ENCODE assay signal across 28 cellular contexts in the genomic region with DNA sequence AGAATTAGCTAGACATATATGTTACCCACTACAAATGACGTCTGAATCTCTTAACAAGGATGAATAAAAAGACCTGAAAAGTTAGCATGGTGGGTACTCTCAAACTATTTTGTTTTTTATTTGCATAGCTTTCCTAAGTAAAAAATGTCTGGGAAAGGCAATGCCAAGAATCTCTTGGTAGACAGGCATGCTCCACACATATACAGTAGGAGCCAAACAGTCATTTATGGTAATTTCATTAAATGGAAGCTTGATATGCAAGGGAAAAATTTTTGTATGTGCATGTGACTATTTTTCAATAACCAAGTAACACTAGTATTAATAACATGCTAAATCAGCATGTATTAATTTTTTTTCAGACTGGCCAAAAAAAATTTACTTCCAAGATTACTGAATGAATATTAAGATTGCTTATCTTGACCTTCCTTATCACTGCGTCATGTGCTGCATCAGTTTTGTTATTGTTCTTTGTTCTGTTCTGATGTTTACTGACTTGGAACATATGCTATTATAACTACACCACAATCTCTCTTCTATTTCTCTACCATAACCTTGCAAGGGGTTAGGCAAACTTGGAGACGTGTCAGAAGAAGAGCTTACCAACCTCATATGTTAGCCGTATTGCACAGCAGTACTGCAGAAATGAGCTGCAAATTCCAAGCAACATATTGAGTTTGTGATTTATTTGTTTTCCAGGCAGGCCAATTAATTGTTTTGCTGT.
"Had no signal": no experiment of that assay in that cellular context is flagged by ENCODE, and none has a peak within 500 bp of the region (broad histone marks: within the 10 kb centered on the region; RNA-seq: fewer than 3 reads in every experiment).

No MANE protein-coding gene starts in this region.

- H3K4me2 ChIP-seq: KMS-11 had no signal

- H3K27ac ChIP-seq: KMS-11, SJSA1 had no signal

- H3K4me3 Mint-ChIP-seq: activated CD8-positive, alpha-beta memory T cell treated with anti-CD3 and anti-CD28 coated beads, Interleukin-2, amount 10 ng/mL, durations not matched to agents 7 days and 5 days; activated naive CD8-positive, alpha-beta T cell treated with anti-CD3 and anti-CD28 coated beads, Interleukin-2, amount 50 U/mL, for 24 hours; activated T-cell treated with anti-CD3 and anti-CD28 coated beads, Interleukin-2, amount 50 U/mL, for 24 hours; activated T-helper 1 cell treated with anti-CD3 and anti-CD28 coated beads, Interleukin-12 subunit alpha, Interleukin-12 subunit beta, Interleukin-2, Interleukin-4 antibody, amounts not matched to agents 30 ng/mL and 10 ng/mL and 1 ng/mL, durations not matched to agents 14 hours and 24 hours and 36 hours; brain; T-helper 1 cell treated with Interleukin-12 subunit alpha and Interleukin-12 subunit beta and Interleukin-4 antibody, amounts not matched to agents 30 μg/mL and 1 μg/mL, for 36 hours; WTC11 had no signal

- H3K9ac ChIP-seq: KMS-11 had no signal

- H3K27ac Mint-ChIP-seq: activated CD8-positive, alpha-beta memory T cell treated with anti-CD3 and anti-CD28 coated beads, Interleukin-2, amount 10 ng/mL, durations not matched to agents 7 days and 5 days; activated naive CD4-positive, alpha-beta T cell treated with anti-CD3 and anti-CD28 coated beads, Interleukin-2, amount 50 U/mL, for 72 hours; activated naive CD8-positive, alpha-beta T cell treated with anti-CD3 and anti-CD28 coated beads, Interleukin-2, amount 50 U/mL, for 24 hours; activated T-cell treated with anti-CD3 and anti-CD28 coated beads, Interleukin-2, amount 50 U/mL, for 24 hours; activated T-helper 1 cell treated with anti-CD3 and anti-CD28 coated beads, Interleukin-12 subunit alpha, Interleukin-12 subunit beta, Interleukin-2, Interleukin-4 antibody, amounts not matched to agents 30 ng/mL and 10 ng/mL and 1 ng/mL, durations not matched to agents 14 hours and 24 hours and 36 hours; brain; T-helper 1 cell treated with Interleukin-12 subunit alpha and Interleukin-12 subunit beta and Interleukin-4 antibody, amounts not matched to agents 30 μg/mL and 1 μg/mL, for 36 hours; WTC11 had no signal

- H3K36me3 Mint-ChIP-seq: activated CD8-positive, alpha-beta memory T cell treated with anti-CD3 and anti-CD28 coated beads, Interleukin-2, amount 10 ng/mL, durations not matched to agents 7 days and 5 days; activated naive CD4-positive, alpha-beta T cell treated with anti-CD3 and anti-CD28 coated beads, Interleukin-2, amount 50 U/mL, for 72 hours; brain; WTC11 had no signal

- H3K27me3 Mint-ChIP-seq: activated CD8-positive, alpha-beta memory T cell treated with anti-CD3 and anti-CD28 coated beads, Interleukin-2, amount 10 ng/mL, durations not matched to agents 7 days and 5 days; activated naive CD8-positive, alpha-beta T cell treated with anti-CD3 and anti-CD28 coated beads, Interleukin-2, amount 50 U/mL, for 24 hours; activated T-cell treated with anti-CD3 and anti-CD28 coated beads, Interleukin-2, amount 50 U/mL, for 24 hours had no signal

- H3K9me3 Mint-ChIP-seq: activated naive CD4-positive, alpha-beta T cell treated with anti-CD3 and anti-CD28 coated beads, Interleukin-2, amount 50 U/mL, for 72 hours; activated naive CD8-positive, alpha-beta T cell treated with anti-CD3 and anti-CD28 coated beads, Interleukin-2, amount 50 U/mL, for 24 hours; activated T-cell treated with anti-CD3 and anti-CD28 coated beads, Interleukin-2, amount 50 U/mL, for 24 hours; activated T-helper 1 cell treated with anti-CD3 and anti-CD28 coated beads, Interleukin-12 subunit alpha, Interleukin-12 subunit beta, Interleukin-2, Interleukin-4 antibody, amounts not matched to agents 30 ng/mL and 10 ng/mL and 1 ng/mL, durations not matched to agents 14 hours and 24 hours and 36 hours; T-helper 1 cell treated with Interleukin-12 subunit alpha and Interleukin-12 subunit beta and Interleukin-4 antibody, amounts not matched to agents 30 μg/mL and 1 μg/mL, for 36 hours; WTC11 had no signal

- H3K9me3 ChIP-seq: SJSA1 had no signal

- H3K27me3 ChIP-seq: SJSA1 had no signal

- H3K4me3 ChIP-seq: SJSA1 had no signal

- H3K4me1 ChIP-seq: SJSA1 had no signal

- DNase-seq: activated CD4-positive, alpha-beta T cell treated with anti-CD3 and anti-CD28 coated beads for 48 hours; activated CD4-positive, alpha-beta T cell treated with anti-CD3 and anti-CD28 coated beads, Interleukin-2, amount 50 U/mL, for 4 hours; activated CD4-positive, CD25-positive, alpha-beta regulatory T cell treated with anti-CD3 and anti-CD28 coated beads, Interleukin-2, amount 50 U/mL, for 72 hours; activated CD8-positive, alpha-beta memory T cell treated with anti-CD3 and anti-CD28 coated beads, Interleukin-2, amount 10 ng/mL, durations not matched to agents 7 days and 5 days; activated effector memory CD4-positive, alpha-beta T cell treated with Interleukin-2 at 50 U/mL for 16 hours; activated naive CD4-positive, alpha-beta T cell treated with Interleukin-2 at 50 U/mL for 16 hours; activated naive CD8-positive, alpha-beta T cell treated with anti-CD3 and anti-CD28 coated beads, Interleukin-2, amount 50 U/mL, for 24 hours; activated T-cell treated with anti-CD3 and anti-CD28 coated beads, Interleukin-2, amount 50 U/mL, for 24 hours; amygdala; NCI-H1092 treated with DMSO at 0.1 percent for 48 hours; NCI-H1417 treated with DMSO at 0.1 percent for 48 hours; NCI-H1694; NCI-H2029; NCI-H2107; NCI-H2171 treated with DMSO at 0.1 percent for 48 hours; NCI-H345; NCI-H510A; NCI-H526 treated with DMSO at 0.1 percent for 48 hours; NCI-H82; OCI-M1; RPMI8226 had no signal

- H3K4me1 Mint-ChIP-seq: activated CD8-positive, alpha-beta memory T cell treated with anti-CD3 and anti-CD28 coated beads, Interleukin-2, amount 10 ng/mL, durations not matched to agents 7 days and 5 days; activated naive CD8-positive, alpha-beta T cell treated with anti-CD3 and anti-CD28 coated beads, Interleukin-2, amount 50 U/mL, for 24 hours had no signal
